Comparison of ENCODE assay signal across 19 cellular contexts in the genomic region with DNA sequence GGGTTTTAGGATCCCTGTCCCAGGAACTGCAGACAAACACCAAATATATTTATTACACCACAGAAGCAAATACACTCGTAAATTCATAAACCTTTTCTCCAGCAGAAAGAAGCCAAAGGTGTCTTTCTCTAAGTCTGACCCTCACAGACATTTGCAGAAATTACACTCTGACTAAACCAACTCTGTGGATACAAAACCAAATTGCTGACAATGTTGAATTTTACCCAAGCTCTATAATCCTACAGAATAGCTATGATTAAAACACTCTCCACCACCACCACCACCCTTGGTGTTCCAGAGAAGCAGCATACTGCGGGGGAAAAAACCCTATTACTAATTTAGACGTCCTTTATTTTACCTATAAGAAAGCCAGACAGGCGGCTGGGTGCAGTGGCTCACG.
"Had no signal": no experiment of that assay in that cellular context is flagged by ENCODE, and none has a peak within 500 bp of the region (broad histone marks: within the 10 kb centered on the region; RNA-seq: fewer than 3 reads in every experiment).

No MANE protein-coding gene starts in this region.

- H3K4me3 ChIP-seq: colonic mucosa, left lung, prostate gland, right atrium auricular region, SK-N-MC, testis, upper lobe of left lung had no signal

- DNase-seq: activated CD4-positive, alpha-beta T cell treated with anti-CD3 and anti-CD28 coated beads for 48 hours; activated CD4-positive, CD25-positive, alpha-beta regulatory T cell; activated CD8-positive, alpha-beta memory T cell treated with anti-CD3 and anti-CD28 coated beads, Interleukin-2, amount 50 U/mL, for 48 hours; activated naive CD4-positive, alpha-beta T cell; anterior cingulate cortex; brain microvascular endothelial cell; central memory CD4-positive, alpha-beta T cell; colonic mucosa; erythroblast; foreskin melanocyte; head of caudate nucleus; kidney; left lung; mammary epithelial cell; testis; upper lobe of left lung had no signal

- H3K9me3 ChIP-seq: colonic mucosa, prostate gland, right atrium auricular region, testis, upper lobe of left lung had no signal

- ATAC-seq: left lung had no signal

- H3K36me3 ChIP-seq: colonic mucosa, prostate gland had no signal

- H3K27me3 ChIP-seq: brain microvascular endothelial cell, colonic mucosa, left lung, right atrium auricular region, testis, upper lobe of left lung had no signal
